ENCODE assay signal across 1 cellular context in the genomic region with DNA sequence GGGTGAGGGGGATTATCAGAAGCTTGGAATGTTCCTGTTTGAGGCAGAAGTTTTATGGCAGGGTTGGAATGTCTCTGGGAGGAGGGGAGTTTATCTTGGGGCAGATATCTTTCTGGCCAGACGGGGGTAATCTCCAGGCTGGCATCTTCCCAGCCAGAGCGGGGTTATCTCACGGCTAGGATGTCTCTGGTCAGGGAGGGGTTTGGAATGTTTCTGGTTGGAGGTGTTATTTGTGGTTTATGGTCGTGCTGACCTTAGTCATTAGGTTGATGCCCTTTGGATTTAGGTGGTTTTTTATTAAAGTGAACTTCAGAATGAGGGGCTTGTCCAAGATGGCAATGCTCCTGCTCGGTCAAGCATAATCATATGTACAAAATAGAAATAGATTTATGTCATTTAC.
TF ChIP-seq lines count a peak whose summit lies in the region.

No MANE protein-coding gene starts in this region.

TF ChIP-seq in K562, 482 proteins besides CTCF, POLR2A, EP300 and RAD21 (continues in another document):
- no peak for TF ChIP-seq ZNF436 (CRISPR knock-in tag; IDR thresholded peaks at IDR 0.05)
- TF ChIP-seq, protein P1, sequence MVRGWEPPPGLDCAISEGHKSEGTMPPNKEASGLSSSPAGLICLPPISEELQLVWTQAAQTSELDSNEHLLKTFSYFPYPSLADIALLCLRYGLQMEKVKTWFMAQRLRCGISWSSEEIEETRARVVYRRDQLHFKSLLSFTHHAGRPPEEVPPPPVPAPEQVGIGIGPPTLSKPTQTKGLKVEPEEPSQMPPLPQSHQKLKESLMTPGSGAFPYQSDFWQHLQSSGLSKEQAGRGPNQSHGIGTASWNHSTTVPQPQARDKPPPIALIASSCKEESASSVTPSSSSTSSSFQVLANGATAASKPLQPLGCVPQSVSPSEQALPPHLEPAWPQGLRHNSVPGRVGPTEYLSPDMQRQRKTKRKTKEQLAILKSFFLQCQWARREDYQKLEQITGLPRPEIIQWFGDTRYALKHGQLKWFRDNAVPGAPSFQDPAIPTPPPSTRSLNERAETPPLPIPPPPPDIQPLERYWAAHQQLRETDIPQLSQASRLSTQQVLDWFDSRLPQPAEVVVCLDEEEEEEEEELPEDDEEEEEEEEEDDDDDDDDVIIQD (CRISPR knock-in tag; IDR thresholded peaks at IDR 0.05): no peak
- no peak for TF ChIP-seq ZNF766 (CRISPR knock-in tag; conservative IDR thresholded peaks at IDR 0.05)
- peak; percentile 92 for TF ChIP-seq ARID1B (IDR thresholded peaks at IDR 0.05)
- no peak for TF ChIP-seq HDAC6 (IDR thresholded peaks at IDR 0.05; ENCODE audit: low read depth, low read length)
- TF ChIP-seq, protein P2, sequence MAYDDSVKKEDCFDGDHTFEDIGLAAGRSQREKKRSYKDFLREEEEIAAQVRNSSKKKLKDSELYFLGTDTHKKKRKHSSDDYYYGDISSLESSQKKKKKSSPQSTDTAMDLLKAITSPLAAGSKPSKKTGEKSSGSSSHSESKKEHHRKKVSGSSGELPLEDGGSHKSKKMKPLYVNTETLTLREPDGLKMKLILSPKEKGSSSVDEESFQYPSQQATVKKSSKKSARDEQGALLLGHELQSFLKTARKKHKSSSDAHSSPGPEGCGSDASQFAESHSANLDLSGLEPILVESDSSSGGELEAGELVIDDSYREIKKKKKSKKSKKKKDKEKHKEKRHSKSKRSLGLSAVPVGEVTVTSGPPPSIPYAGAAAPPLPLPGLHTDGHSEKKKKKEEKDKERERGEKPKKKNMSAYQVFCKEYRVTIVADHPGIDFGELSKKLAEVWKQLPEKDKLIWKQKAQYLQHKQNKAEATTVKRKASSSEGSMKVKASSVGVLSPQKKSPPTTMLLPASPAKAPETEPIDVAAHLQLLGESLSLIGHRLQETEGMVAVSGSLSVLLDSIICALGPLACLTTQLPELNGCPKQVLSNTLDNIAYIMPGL (CRISPR knock-in tag; IDR thresholded peaks at IDR 0.05): no peak
- no peak for TF ChIP-seq COPS2 (conservative IDR thresholded peaks at IDR 0.05)
- TF ChIP-seq, protein P3, sequence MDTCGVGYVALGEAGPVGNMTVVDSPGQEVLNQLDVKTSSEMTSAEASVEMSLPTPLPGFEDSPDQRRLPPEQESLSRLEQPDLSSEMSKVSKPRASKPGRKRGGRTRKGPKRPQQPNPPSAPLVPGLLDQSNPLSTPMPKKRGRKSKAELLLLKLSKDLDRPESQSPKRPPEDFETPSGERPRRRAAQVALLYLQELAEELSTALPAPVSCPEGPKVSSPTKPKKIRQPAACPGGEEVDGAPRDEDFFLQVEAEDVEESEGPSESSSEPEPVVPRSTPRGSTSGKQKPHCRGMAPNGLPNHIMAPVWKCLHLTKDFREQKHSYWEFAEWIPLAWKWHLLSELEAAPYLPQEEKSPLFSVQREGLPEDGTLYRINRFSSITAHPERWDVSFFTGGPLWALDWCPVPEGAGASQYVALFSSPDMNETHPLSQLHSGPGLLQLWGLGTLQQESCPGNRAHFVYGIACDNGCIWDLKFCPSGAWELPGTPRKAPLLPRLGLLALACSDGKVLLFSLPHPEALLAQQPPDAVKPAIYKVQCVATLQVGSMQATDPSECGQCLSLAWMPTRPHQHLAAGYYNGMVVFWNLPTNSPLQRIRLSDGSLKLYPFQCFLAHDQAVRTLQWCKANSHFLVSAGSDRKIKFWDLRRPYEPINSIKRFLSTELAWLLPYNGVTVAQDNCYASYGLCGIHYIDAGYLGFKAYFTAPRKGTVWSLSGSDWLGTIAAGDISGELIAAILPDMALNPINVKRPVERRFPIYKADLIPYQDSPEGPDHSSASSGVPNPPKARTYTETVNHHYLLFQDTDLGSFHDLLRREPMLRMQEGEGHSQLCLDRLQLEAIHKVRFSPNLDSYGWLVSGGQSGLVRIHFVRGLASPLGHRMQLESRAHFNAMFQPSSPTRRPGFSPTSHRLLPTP (IDR thresholded peaks at IDR 0.05; ENCODE audit: borderline replicate concordance, extremely low read depth, insufficient read length): no peak
- TF ChIP-seq, protein P4, sequence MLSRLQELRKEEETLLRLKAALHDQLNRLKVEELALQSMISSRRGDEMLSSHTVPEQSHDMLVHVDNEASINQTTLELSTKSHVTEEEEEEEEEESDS (CRISPR knock-in tag; IDR thresholded peaks at IDR 0.05): no peak
- TF ChIP-seq HSF4 (CRISPR knock-in tag; IDR thresholded peaks at IDR 0.05; ENCODE audit: borderline replicate concordance): 0 out of 2 replicates have a peak, but pooled peaks have one; percentile 34
- no peak for TF ChIP-seq TGIF2 (CRISPR knock-in tag; IDR thresholded peaks at IDR 0.05)
- no peak for TF ChIP-seq FOXP1 (CRISPR knock-in tag; IDR thresholded peaks at IDR 0.05)
- TF ChIP-seq CBX2 (IDR thresholded peaks at IDR 0.05; ENCODE audit: insufficient read depth, low read length, poor library complexity, severe bottlenecking): no peak
- no peak for TF ChIP-seq ZNF785 (CRISPR knock-in tag; IDR thresholded peaks at IDR 0.05)
- TF ChIP-seq IFI16 (CRISPR knock-in tag; IDR thresholded peaks at IDR 0.05): no peak
- TF ChIP-seq, protein P5, sequence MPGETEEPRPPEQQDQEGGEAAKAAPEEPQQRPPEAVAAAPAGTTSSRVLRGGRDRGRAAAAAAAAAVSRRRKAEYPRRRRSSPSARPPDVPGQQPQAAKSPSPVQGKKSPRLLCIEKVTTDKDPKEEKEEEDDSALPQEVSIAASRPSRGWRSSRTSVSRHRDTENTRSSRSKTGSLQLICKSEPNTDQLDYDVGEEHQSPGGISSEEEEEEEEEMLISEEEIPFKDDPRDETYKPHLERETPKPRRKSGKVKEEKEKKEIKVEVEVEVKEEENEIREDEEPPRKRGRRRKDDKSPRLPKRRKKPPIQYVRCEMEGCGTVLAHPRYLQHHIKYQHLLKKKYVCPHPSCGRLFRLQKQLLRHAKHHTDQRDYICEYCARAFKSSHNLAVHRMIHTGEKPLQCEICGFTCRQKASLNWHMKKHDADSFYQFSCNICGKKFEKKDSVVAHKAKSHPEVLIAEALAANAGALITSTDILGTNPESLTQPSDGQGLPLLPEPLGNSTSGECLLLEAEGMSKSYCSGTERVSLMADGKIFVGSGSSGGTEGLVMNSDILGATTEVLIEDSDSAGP (CRISPR knock-in tag; IDR thresholded peaks at IDR 0.05): no peak
- no peak for TF ChIP-seq MED1 (CRISPR knock-in tag; IDR thresholded peaks at IDR 0.05; ENCODE audit: borderline replicate concordance)
- peak in 1 of 2 experiments; percentile 69; a peak in 2 of 4 replicates for TF ChIP-seq HDAC1 (IDR thresholded peaks at IDR 0.05)
- TF ChIP-seq EHMT2 (IDR thresholded peaks at IDR 0.05): 0 out of 2 replicates have a peak, but pooled peaks have one; percentile 34
- TF ChIP-seq RBM15 (IDR thresholded peaks at IDR 0.05; ENCODE audit: insufficient read depth, low read length): no peak
- TF ChIP-seq ZKSCAN1 (IDR thresholded peaks at IDR 0.05; ENCODE audit: low read depth, low read length): no peak
- peak; percentile 19; the same call in 1 of the 2 replicates for TF ChIP-seq EP400 (IDR thresholded peaks at IDR 0.05)
- peak; percentile 84 for TF ChIP-seq DPF2 (IDR thresholded peaks at IDR 0.05)
- TF ChIP-seq ZNF175 (CRISPR knock-in tag; IDR thresholded peaks at IDR 0.05; ENCODE audit: low read depth): no peak
- no peak for TF ChIP-seq KHSRP (IDR thresholded peaks at IDR 0.05)
- peak; percentile 63; the same call in 1 of the 2 replicates for TF ChIP-seq DMBX1 (CRISPR knock-in tag; IDR thresholded peaks at IDR 0.05; ENCODE audit: borderline replicate concordance)
- TF ChIP-seq TAL1 (IDR thresholded peaks at IDR 0.05): peak; percentile 77
- TF ChIP-seq ZNF354B (CRISPR knock-in tag; IDR thresholded peaks at IDR 0.05): no peak
- TF ChIP-seq NCOA4 (IDR thresholded peaks at IDR 0.05; ENCODE audit: partially characterized antibody): no peak
- no peak for TF ChIP-seq MAFK (IDR thresholded peaks at IDR 0.05; ENCODE audit: low read length)
- no peak for TF ChIP-seq KDM5B (IDR thresholded peaks at IDR 0.05; ENCODE audit: insufficient replicate concordance, low read depth, low read length)
- no peak for TF ChIP-seq TCFL5 (CRISPR knock-in tag; conservative IDR thresholded peaks at IDR 0.05)
- TF ChIP-seq GABPB2 (CRISPR knock-in tag; conservative IDR thresholded peaks at IDR 0.05): no peak
- TF ChIP-seq SIN3A (IDR thresholded peaks at IDR 0.05; ENCODE audit: borderline replicate concordance in 2 of 2, control insufficient read depth in 1 of 2, low read depth in 2 of 2, low read length in 2 of 2): no peak
- TF ChIP-seq CXXC5 (CRISPR knock-in tag; IDR thresholded peaks at IDR 0.05): 0 out of 2 replicates have a peak, but pooled peaks have one; percentile 17
- peak; percentile 73 for TF ChIP-seq SMARCA4 (IDR thresholded peaks at IDR 0.05)
- TF ChIP-seq, protein P6, sequence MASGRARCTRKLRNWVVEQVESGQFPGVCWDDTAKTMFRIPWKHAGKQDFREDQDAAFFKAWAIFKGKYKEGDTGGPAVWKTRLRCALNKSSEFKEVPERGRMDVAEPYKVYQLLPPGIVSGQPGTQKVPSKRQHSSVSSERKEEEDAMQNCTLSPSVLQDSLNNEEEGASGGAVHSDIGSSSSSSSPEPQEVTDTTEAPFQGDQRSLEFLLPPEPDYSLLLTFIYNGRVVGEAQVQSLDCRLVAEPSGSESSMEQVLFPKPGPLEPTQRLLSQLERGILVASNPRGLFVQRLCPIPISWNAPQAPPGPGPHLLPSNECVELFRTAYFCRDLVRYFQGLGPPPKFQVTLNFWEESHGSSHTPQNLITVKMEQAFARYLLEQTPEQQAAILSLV (tag; IDR thresholded peaks at IDR 0.05): no peak
- 0 out of 2 replicates have a peak, but pooled peaks have one; percentile 35 for TF ChIP-seq GATAD2B (IDR thresholded peaks at IDR 0.05; ENCODE audit: borderline replicate concordance)
- no peak for TF ChIP-seq POLR3A (IDR thresholded peaks at IDR 0.05; ENCODE audit: borderline replicate concordance, extremely low read depth, insufficient read depth, insufficient read length)
- TF ChIP-seq RBBP5 (IDR thresholded peaks at IDR 0.05; ENCODE audit: borderline replicate concordance, insufficient read depth, low read length, poor library complexity, severe bottlenecking): no peak
- TF ChIP-seq HDAC3 (IDR thresholded peaks at IDR 0.05; ENCODE audit: borderline replicate concordance, partially characterized antibody): peak; percentile 54
- TF ChIP-seq FOXA1 (IDR thresholded peaks at IDR 0.05; ENCODE audit: borderline replicate concordance): no peak
- no peak for TF ChIP-seq ZNF384 (IDR thresholded peaks at IDR 0.05; ENCODE audit: low read depth, low read length)
- TF ChIP-seq, protein P7, sequence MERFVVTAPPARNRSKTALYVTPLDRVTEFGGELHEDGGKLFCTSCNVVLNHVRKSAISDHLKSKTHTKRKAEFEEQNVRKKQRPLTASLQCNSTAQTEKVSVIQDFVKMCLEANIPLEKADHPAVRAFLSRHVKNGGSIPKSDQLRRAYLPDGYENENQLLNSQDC (CRISPR knock-in tag; IDR thresholded peaks at IDR 0.05): no peak
- TF ChIP-seq NFIC (IDR thresholded peaks at IDR 0.05): peak; percentile 85
- TF ChIP-seq, protein P8, sequence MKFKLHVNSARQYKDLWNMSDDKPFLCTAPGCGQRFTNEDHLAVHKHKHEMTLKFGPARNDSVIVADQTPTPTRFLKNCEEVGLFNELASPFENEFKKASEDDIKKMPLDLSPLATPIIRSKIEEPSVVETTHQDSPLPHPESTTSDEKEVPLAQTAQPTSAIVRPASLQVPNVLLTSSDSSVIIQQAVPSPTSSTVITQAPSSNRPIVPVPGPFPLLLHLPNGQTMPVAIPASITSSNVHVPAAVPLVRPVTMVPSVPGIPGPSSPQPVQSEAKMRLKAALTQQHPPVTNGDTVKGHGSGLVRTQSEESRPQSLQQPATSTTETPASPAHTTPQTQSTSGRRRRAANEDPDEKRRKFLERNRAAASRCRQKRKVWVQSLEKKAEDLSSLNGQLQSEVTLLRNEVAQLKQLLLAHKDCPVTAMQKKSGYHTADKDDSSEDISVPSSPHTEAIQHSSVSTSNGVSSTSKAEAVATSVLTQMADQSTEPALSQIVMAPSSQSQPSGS (CRISPR knock-in tag; IDR thresholded peaks at IDR 0.05): no peak
- TF ChIP-seq ZNF24 (IDR thresholded peaks at IDR 0.05): no peak
- TF ChIP-seq FOXM1 (IDR thresholded peaks at IDR 0.05; ENCODE audit: low read depth): peak; percentile 49
- no peak for TF ChIP-seq FOXM1 (CRISPR knock-in tag; IDR thresholded peaks at IDR 0.05; ENCODE audit: low read depth)
- peak; percentile 67; the same call in 1 of the 2 replicates for TF ChIP-seq KLF16 (IDR thresholded peaks at IDR 0.05)
- no peak for TF ChIP-seq BDP1 (IDR thresholded peaks at IDR 0.05; ENCODE audit: insufficient read depth, insufficient read length)
- TF ChIP-seq ELF1 (tag; IDR thresholded peaks at IDR 0.05): no peak
- no peak for TF ChIP-seq TBL1XR1 (IDR thresholded peaks at IDR 0.05; ENCODE audit: low read length in 2 of 2)
- TF ChIP-seq MTA1 (IDR thresholded peaks at IDR 0.05; ENCODE audit: borderline replicate concordance): peak; percentile 44; the same call in 1 of the 2 replicates
- TF ChIP-seq, protein P9, sequence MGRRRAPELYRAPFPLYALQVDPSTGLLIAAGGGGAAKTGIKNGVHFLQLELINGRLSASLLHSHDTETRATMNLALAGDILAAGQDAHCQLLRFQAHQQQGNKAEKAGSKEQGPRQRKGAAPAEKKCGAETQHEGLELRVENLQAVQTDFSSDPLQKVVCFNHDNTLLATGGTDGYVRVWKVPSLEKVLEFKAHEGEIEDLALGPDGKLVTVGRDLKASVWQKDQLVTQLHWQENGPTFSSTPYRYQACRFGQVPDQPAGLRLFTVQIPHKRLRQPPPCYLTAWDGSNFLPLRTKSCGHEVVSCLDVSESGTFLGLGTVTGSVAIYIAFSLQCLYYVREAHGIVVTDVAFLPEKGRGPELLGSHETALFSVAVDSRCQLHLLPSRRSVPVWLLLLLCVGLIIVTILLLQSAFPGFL (CRISPR knock-in tag; IDR thresholded peaks at IDR 0.05): no peak
- TF ChIP-seq, protein P10, sequence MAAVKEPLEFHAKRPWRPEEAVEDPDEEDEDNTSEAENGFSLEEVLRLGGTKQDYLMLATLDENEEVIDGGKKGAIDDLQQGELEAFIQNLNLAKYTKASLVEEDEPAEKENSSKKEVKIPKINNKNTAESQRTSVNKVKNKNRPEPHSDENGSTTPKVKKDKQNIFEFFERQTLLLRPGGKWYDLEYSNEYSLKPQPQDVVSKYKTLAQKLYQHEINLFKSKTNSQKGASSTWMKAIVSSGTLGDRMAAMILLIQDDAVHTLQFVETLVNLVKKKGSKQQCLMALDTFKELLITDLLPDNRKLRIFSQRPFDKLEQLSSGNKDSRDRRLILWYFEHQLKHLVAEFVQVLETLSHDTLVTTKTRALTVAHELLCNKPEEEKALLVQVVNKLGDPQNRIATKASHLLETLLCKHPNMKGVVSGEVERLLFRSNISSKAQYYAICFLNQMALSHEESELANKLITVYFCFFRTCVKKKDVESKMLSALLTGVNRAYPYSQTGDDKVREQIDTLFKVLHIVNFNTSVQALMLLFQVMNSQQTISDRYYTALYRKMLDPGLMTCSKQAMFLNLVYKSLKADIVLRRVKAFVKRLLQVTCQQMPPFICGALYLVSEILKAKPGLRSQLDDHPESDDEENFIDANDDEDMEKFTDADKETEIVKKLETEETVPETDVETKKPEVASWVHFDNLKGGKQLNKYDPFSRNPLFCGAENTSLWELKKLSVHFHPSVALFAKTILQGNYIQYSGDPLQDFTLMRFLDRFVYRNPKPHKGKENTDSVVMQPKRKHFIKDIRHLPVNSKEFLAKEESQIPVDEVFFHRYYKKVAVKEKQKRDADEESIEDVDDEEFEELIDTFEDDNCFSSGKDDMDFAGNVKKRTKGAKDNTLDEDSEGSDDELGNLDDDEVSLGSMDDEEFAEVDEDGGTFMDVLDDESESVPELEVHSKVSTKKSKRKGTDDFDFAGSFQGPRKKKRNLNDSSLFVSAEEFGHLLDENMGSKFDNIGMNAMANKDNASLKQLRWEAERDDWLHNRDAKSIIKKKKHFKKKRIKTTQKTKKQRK (IDR thresholded peaks at IDR 0.05; ENCODE audit: borderline replicate concordance, low read depth, low read length): no peak
- TF ChIP-seq SMARCB1 (IDR thresholded peaks at IDR 0.05; ENCODE audit: insufficient read length, low read depth): no peak
